Comparison of ENCODE assay signal across 31 cellular contexts in genomic region chr1:223419561-223419960, GRCh38. TPM values are rescaled to one million over a fixed set of nuclear protein-coding genes. Genes with fewer than 3 reads are reported as not detected.
"Had no signal": no experiment of that assay in that cellular context is flagged by ENCODE, and none has a peak within 500 bp of the region (broad histone marks: within the 10 kb centered on the region; RNA-seq: fewer than 3 reads in every experiment).

No MANE protein-coding gene starts in this region.

- ATAC-seq: activated CD4-positive, alpha-beta T cell treated with anti-CD3 and anti-CD28 coated beads for 36 hours; activated T-helper 17 cell treated with anti-CD3 and anti-CD28 coated beads, Interleukin-2, amount 50 U/mL, for 72 hours; Panc1; Right ventricle myocardium inferior; T-cell had no signal

- FAIRE-seq: astrocyte, TTC549 had no signal

- DNase-seq: activated CD4-positive, alpha-beta memory T cell treated with anti-CD3 and anti-CD28 coated beads, Interleukin-2, amount 10 ng/mL, durations not matched to agents 7 days and 5 days; activated CD4-positive, alpha-beta T cell treated with anti-CD3 and anti-CD28 coated beads for 36 hours; activated CD4-positive, alpha-beta T cell treated with anti-CD3 and anti-CD28 coated beads, Interleukin-2, amount 50 U/mL, for 1 hour; activated CD4-positive, CD25-positive, alpha-beta regulatory T cell; activated gamma-delta T cell; activated naive CD4-positive, alpha-beta T cell treated with anti-CD3 and anti-CD28 coated beads for 36 hours; activated T-cell treated with anti-CD3 and anti-CD28 coated beads for 4 hours; activated T-cell treated with anti-CD3 and anti-CD28 coated beads, Interleukin-2, amount 50 U/mL, for 48 hours; amygdala; KG1; NCI-H1092; NCI-H1694 treated with DMSO at 0.1 percent for 48 hours; NCI-H2081 treated with DMSO at 0.1 percent for 48 hours; NCI-H446; NCI-H526; NK-92 treated with Interleukin-12 subunit alpha and Interleukin-12 subunit beta, amount 100 ng/mL, for 24 hours; OCI-M1; RPMI8226; T-cell; T-helper 2 cell; T1000 had no signal

- H3K36me3 ChIP-seq: cardiac muscle cell had no signal

- H3K27ac ChIP-seq: cardiac muscle cell, SK-N-MC had no signal

- H3K27me3 ChIP-seq: cardiac muscle cell had no signal

- H3K4me3 ChIP-seq: cardiac muscle cell, SK-N-MC had no signal

RNA-seq across cellular contexts. Expression of gene CCDC185, which starts 26.3 kb away (rescaled TPM):
- total RNA-seq: activated CD4-positive, alpha-beta memory T cell treated with anti-CD3 and anti-CD28 coated beads, Interleukin-2, amount 10 ng/mL, durations not matched to agents 7 days and 5 days; activated CD4-positive, alpha-beta T cell treated with anti-CD3 and anti-CD28 coated beads for 36 hours; activated CD8-positive, alpha-beta memory T cell treated with anti-CD3 and anti-CD28 coated beads for 36 hours; activated naive CD4-positive, alpha-beta T cell treated with anti-CD3 and anti-CD28 coated beads for 36 hours; activated T-helper 17 cell treated with anti-CD3 and anti-CD28 coated beads, Interleukin-2, amount 50 U/mL, for 72 hours; astrocyte; cardiac muscle cell; LHCN-M2; MCF 10A; Right ventricle myocardium inferior; T-cell had no signal
- polyA plus RNA-seq: cardiac muscle cell had no signal

RNA-seq across cellular contexts. Expression of gene SUSD4, which starts 55.6 kb away (rescaled TPM):
- total RNA-seq: activated CD8-positive, alpha-beta memory T cell treated with anti-CD3 and anti-CD28 coated beads for 36 hours had no signal
